In genomic region chr4:72442715-72443114, GRCh38 we compare ENCODE assay signal across 28 cellular contexts.
"Had no signal": no experiment of that assay in that cellular context is flagged by ENCODE, and none has a peak within 500 bp of the region (broad histone marks: within the 10 kb centered on the region; RNA-seq: fewer than 3 reads in every experiment).

No MANE protein-coding gene starts in this region.

- H3K4me2 ChIP-seq: neural progenitor cell had no signal

- H3K27ac ChIP-seq: cardiac muscle cell, coronary artery, dorsolateral prefrontal cortex, heart left ventricle, left lung, lower lobe of right lung, neural progenitor cell, suprapubic skin, tibial artery, upper lobe of right lung had no signal

- H3K27me3 ChIP-seq: cardiac muscle cell, dorsolateral prefrontal cortex, heart left ventricle, left lung, neural progenitor cell, suprapubic skin, tibial artery, upper lobe of right lung had no signal

- H2AFZ ChIP-seq: neural progenitor cell had no signal

- H3K4me1 ChIP-seq: left lung, lower lobe of right lung, neural progenitor cell, suprapubic skin, upper lobe of right lung had no signal

- H3K9me3 ChIP-seq: heart left ventricle, left lung, lower lobe of right lung, suprapubic skin, tibial artery, upper lobe of right lung had no signal

- H3K4me3 ChIP-seq: cardiac muscle cell, coronary artery, dorsolateral prefrontal cortex, heart left ventricle, left lung, lower lobe of right lung, neural progenitor cell, suprapubic skin, tibial artery, upper lobe of right lung had no signal

- DNase-seq: activated CD4-positive, alpha-beta T cell treated with anti-CD3 and anti-CD28 coated beads, Interleukin-2, amount 50 U/mL, for 1 hour; activated CD8-positive, alpha-beta T cell treated with anti-CD3 and anti-CD28 coated beads for 36 hours; activated naive CD8-positive, alpha-beta T cell treated with anti-CD3 and anti-CD28 coated beads, Interleukin-2, amount 50 U/mL, for 24 hours; activated T-cell treated with anti-CD3 and anti-CD28 coated beads, Interleukin-2, amount 50 U/mL, for 4 hours; dorsolateral prefrontal cortex; effector memory CD4-positive, alpha-beta T cell; erythroblast; heart left ventricle; kidney glomerular epithelial cell; left lung; lower lobe of right lung; mesendoderm; natural killer cell; occipital lobe; posterior cingulate gyrus; right cardiac atrium; stimulated activated CD4-positive, alpha-beta T cell treated with anti-CD3 and anti-CD28 coated beads, Interleukin-15, amount 100 ng/mL, for 24 hours; stimulated activated CD4-positive, alpha-beta T cell treated with anti-CD3 and anti-CD28 coated beads, Interleukin-2, amount 100 ng/mL, for 24 hours; stimulated activated naive CD4-positive, alpha-beta T cell; T-helper 2 cell; tibial artery; upper lobe of right lung had no signal

- ATAC-seq: activated CD8-positive, alpha-beta T cell treated with anti-CD3 and anti-CD28 coated beads for 36 hours; activated naive CD8-positive, alpha-beta T cell treated with anti-CD3 and anti-CD28 coated beads, Interleukin-2, amount 50 U/mL, for 24 hours; activated T-cell treated with anti-CD3 and anti-CD28 coated beads, Interleukin-2, amount 50 U/mL, for 4 hours; activated T-helper 17 cell treated with anti-CD3 and anti-CD28 coated beads, Interleukin-2, amount 50 U/mL, for 72 hours; heart left ventricle; left lung; lower lobe of right lung; natural killer cell; right cardiac atrium; upper lobe of right lung; WTC11 had no signal

- H3K36me3 ChIP-seq: cardiac muscle cell, heart left ventricle, left lung, lower lobe of right lung, neural progenitor cell, suprapubic skin, tibial artery, upper lobe of right lung had no signal

- H3K9ac ChIP-seq: neural progenitor cell had no signal
